In genomic region chr17:64259436-64259835, GRCh38 we compare ENCODE assay signal across 20 cellular contexts.
"Had no signal": no experiment of that assay in that cellular context is flagged by ENCODE, and none has a peak within 500 bp of the region (broad histone marks: within the 10 kb centered on the region; RNA-seq: fewer than 3 reads in every experiment).

No MANE protein-coding gene starts in this region.

- H3K36me3 ChIP-seq: left ventricle myocardium inferior, neural progenitor cell, right lobe of liver, tibial nerve, vagina had no signal

- H3K27ac Mint-ChIP-seq: activated naive CD8-positive, alpha-beta T cell; activated T-cell treated with anti-CD3 and anti-CD28 coated beads, Interleukin-2, amount 50 U/mL, for 72 hours; neural progenitor cell; stimulated activated naive CD8-positive, alpha-beta T cell treated with anti-CD3 and anti-CD28 coated beads, Interleukin-15, Interleukin-2, amounts not matched to agents 100 ng/mL and 50 ng/mL, for 24 hours had no signal

- H3K4me2 ChIP-seq: neural progenitor cell had no signal

- H3K27me3 Mint-ChIP-seq: activated naive CD8-positive, alpha-beta T cell; stimulated activated naive CD8-positive, alpha-beta T cell treated with anti-CD3 and anti-CD28 coated beads, Interleukin-15, Interleukin-2, amounts not matched to agents 100 ng/mL and 50 ng/mL, for 24 hours had no signal

- ATAC-seq: activated T-cell treated with anti-CD3 and anti-CD28 coated beads, Interleukin-2, amount 50 U/mL, for 72 hours; foreskin keratinocyte had no signal

- H3K9me3 ChIP-seq: left ventricle myocardium inferior, right lobe of liver, tibial nerve, vagina had no signal

- H3K9ac ChIP-seq: neural progenitor cell had no signal

- H3K27me3 ChIP-seq: dorsolateral prefrontal cortex, foreskin keratinocyte, right lobe of liver, tibial nerve, vagina had no signal

- H3K9me3 Mint-ChIP-seq: activated T-cell treated with anti-CD3 and anti-CD28 coated beads, Interleukin-2, amount 50 U/mL, for 72 hours; neural progenitor cell; stimulated activated naive CD8-positive, alpha-beta T cell treated with anti-CD3 and anti-CD28 coated beads, Interleukin-15, Interleukin-2, amounts not matched to agents 100 ng/mL and 50 ng/mL, for 24 hours had no signal

- H3K27ac ChIP-seq: dorsolateral prefrontal cortex, foreskin keratinocyte, left ventricle myocardium inferior, neural progenitor cell, right lobe of liver, tibial nerve, vagina, VCaP had no signal

- DNase-seq: activated CD4-positive, alpha-beta T cell treated with anti-CD3 and anti-CD28 coated beads, Interleukin-2, amount 50 U/mL, for 4 hours; activated CD4-positive, CD25-positive, alpha-beta regulatory T cell treated with anti-CD3 and anti-CD28 coated beads, Interleukin-2, amount 50 U/mL, for 72 hours; activated effector memory CD4-positive, alpha-beta T cell treated with anti-CD3 and anti-CD28 coated beads, Interleukin-2, amount 50 U/mL, for 16 hours; activated T-cell treated with anti-CD3 and anti-CD28 coated beads, Interleukin-2, amount 50 U/mL, for 72 hours; amniotic stem cell; caudate nucleus; dorsolateral prefrontal cortex; glutamatergic neuron; left ventricle myocardium inferior; stimulated activated CD4-positive, alpha-beta T cell treated with anti-CD3 and anti-CD28 coated beads, Interleukin-15, amount 100 ng/mL, for 24 hours; stimulated activated CD4-positive, alpha-beta T cell treated with anti-CD3 and anti-CD28 coated beads, Interleukin-2, amount 100 ng/mL, for 48 hours; T-helper 2 cell had no signal

- H2AFZ ChIP-seq: neural progenitor cell had no signal

- H3K36me3 Mint-ChIP-seq: activated naive CD8-positive, alpha-beta T cell; neural progenitor cell had no signal

- H3K4me3 Mint-ChIP-seq: activated naive CD8-positive, alpha-beta T cell; neural progenitor cell; stimulated activated naive CD8-positive, alpha-beta T cell treated with anti-CD3 and anti-CD28 coated beads, Interleukin-15, Interleukin-2, amounts not matched to agents 100 ng/mL and 50 ng/mL, for 24 hours had no signal

- H3K4me3 ChIP-seq: dorsolateral prefrontal cortex, left ventricle myocardium inferior, neural progenitor cell, right lobe of liver, tibial nerve, vagina had no signal
